Comparison of ENCODE assay signal across 12 cellular contexts in the genomic region with DNA sequence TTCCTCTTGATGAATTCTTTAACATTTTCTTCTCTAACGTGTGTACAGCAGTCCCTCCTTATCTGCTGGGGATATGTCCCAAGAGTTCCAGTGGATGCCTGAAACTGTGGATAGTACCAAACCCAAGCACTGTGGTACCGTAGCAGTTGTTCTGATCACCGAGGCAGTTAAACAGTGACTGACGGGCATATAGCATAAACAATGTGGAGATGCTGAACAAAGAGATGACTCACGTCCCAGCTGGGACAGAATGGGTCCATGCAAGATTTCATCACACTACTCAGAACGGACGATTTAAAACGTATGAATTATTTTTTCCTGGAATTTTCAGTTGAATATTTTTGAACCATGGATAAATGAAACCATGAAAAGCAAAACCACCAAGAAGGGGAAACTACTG. TPM values are rescaled to one million over a fixed set of nuclear protein-coding genes. Genes with fewer than 3 reads are reported as not detected.
DNase-seq lines count a peak whose midpoint lies in the region; ATAC-seq, FAIRE-seq and TF ChIP-seq lines count a peak whose summit lies in the region.
"Had no signal": no experiment of that assay in that cellular context is flagged by ENCODE, and none has a peak within 500 bp of the region (broad histone marks: within the 10 kb centered on the region; RNA-seq: fewer than 3 reads in every experiment).

No MANE protein-coding gene starts in this region.

- H3K79me2 ChIP-seq in HepG2 (ENCODE audit: insufficient read depth, low read length) = no peaks in the 10 kb centered on the region
- H3K79me2 ChIP-seq in Loucy (ENCODE audit: insufficient read depth, low read length) = peaks cover 33% of the 10 kb centered on the region

- CTCF ChIA-PET in HepG2 (lab: Yijun Ruan, JAX; ENCODE audit: low intra/inter-chr PET ratio, low total read pairs) = no interaction called here

- no peak for FAIRE-seq in HepG2 (lab: Jason Lieb, UNC)

- POLR2A ChIA-PET in HepG2 (lab: Yijun Ruan, JAX) = no interaction called here

- H3K4me3 ChIP-seq in HepG2 (replicated peaks in 1 of 3; ENCODE audit: insufficient read depth in 1 of 3, low read depth in 2 of 3, low read length in 3 of 3) (no peak overlapping the region), right lobe of liver (no peak overlapping the region), Loucy (ENCODE audit: low read length, poor library complexity, severe bottlenecking) (no peak overlapping the region), choroid plexus epithelial cell (ENCODE audit: low read depth, low read length) (no peak overlapping the region)
- H3K4me3 ChIP-seq: gastrocnemius medialis had no signal

- no peak for TF ChIP-seq RAD21 in HepG2 (CRISPR knock-in tag; IDR thresholded peaks at IDR 0.05)

- ATAC-seq in HepG2 = peak; percentile 79
- ATAC-seq in right lobe of liver = no peak
- ATAC-seq in GM21390 (IDR thresholded peaks at IDR 0.05; ENCODE audit: unreplicated experiment) = no peak
- no peak for ATAC-seq in left ventricle myocardium superior
- ATAC-seq: gastrocnemius medialis had no signal

- no peak overlapping the region for H3K4me3 Mint-ChIP-seq in activated T-helper 2 cell treated with anti-CD3 and anti-CD28 coated beads, Interferon-gamma antibody, Interleukin-2, Interleukin-4, amounts not matched to agents 10 μg/mL and 5 μg/mL and 100 μg/mL, durations not matched to agents 14 hours and 24 hours and 36 hours (ENCODE audit: low read depth)
- H3K4me3 Mint-ChIP-seq: activated naive CD8-positive, alpha-beta T cell treated with anti-CD3 and anti-CD28 coated beads for 36 hours had no signal

- no peak overlapping the region for H3K27ac ChIP-seq in HepG2 (ENCODE audit: extremely low read length, insufficient read depth, low read length)
- no peak overlapping the region for H3K27ac ChIP-seq in right lobe of liver
- H3K27ac ChIP-seq: gastrocnemius medialis had no signal

- H4K20me1 ChIP-seq in HepG2 (ENCODE audit: insufficient read depth, low read length) = no peaks in the 10 kb centered on the region
- H4K20me1 ChIP-seq in Loucy (ENCODE audit: insufficient read depth, low read length, poor library complexity, severe bottlenecking) = no peaks in the 10 kb centered on the region

- no peak overlapping the region for H3K27ac Mint-ChIP-seq in activated T-helper 2 cell treated with anti-CD3 and anti-CD28 coated beads, Interferon-gamma antibody, Interleukin-2, Interleukin-4, amounts not matched to agents 10 μg/mL and 5 μg/mL and 100 μg/mL, durations not matched to agents 14 hours and 24 hours and 36 hours
- H3K27ac Mint-ChIP-seq: activated naive CD8-positive, alpha-beta T cell treated with anti-CD3 and anti-CD28 coated beads for 36 hours had no signal

- H3K36me3 ChIP-seq in HepG2 (replicated peaks in 1 of 2; ENCODE audit: control insufficient read depth in 1 of 2, insufficient read depth in 2 of 2, low read length in 2 of 2) (no peaks in the 10 kb centered on the region), right lobe of liver (no peaks in the 10 kb centered on the region), Loucy (ENCODE audit: insufficient read depth, low read length) (no peaks in the 10 kb centered on the region)
- H3K36me3 ChIP-seq: gastrocnemius medialis had no signal

- no peak overlapping the region for H2AFZ ChIP-seq in HepG2 (ENCODE audit: low read length)
- no peak overlapping the region for H2AFZ ChIP-seq in Loucy (ENCODE audit: low read length)

- H3K9ac ChIP-seq in HepG2 (ENCODE audit: insufficient read depth, low read depth, low read length) = no peak overlapping the region
- peak overlapping the region; percentile 57 for H3K9ac ChIP-seq in Loucy (ENCODE audit: low read depth, low read length, poor library complexity, severe bottlenecking)

- TF ChIP-seq EP300 in HepG2 (IDR thresholded peaks at IDR 0.05; ENCODE audit: low read depth in 2 of 2, low read length in 2 of 2) (no peak), HepG2 (CRISPR knock-in tag; IDR thresholded peaks at IDR 0.05; ENCODE audit: borderline replicate concordance) (no peak)

- H3K9me3 Mint-ChIP-seq in activated T-helper 2 cell treated with anti-CD3 and anti-CD28 coated beads, Interferon-gamma antibody, Interleukin-2, Interleukin-4, amounts not matched to agents 10 μg/mL and 5 μg/mL and 100 μg/mL, durations not matched to agents 14 hours and 24 hours and 36 hours = no peaks in the 10 kb centered on the region
- H3K9me3 Mint-ChIP-seq: activated naive CD8-positive, alpha-beta T cell treated with anti-CD3 and anti-CD28 coated beads for 36 hours had no signal

- H3K4me2 ChIP-seq in HepG2 (ENCODE audit: low read depth, low read length) (no peak overlapping the region), Loucy (ENCODE audit: low read depth, low read length, poor library complexity, severe bottlenecking) (no peak overlapping the region)

- WGBS in HepG2 (ENCODE audit: low lambda C conversion rate) = 3% methylated on average over 8 of the region's 8 CpGs
- 80% methylated on average over 8 of the region's 8 CpGs for WGBS in right lobe of liver (ENCODE audit: insufficient coverage, low coverage, low lambda C conversion rate, missing lambda C conversion rate)

- TF ChIP-seq CTCF in HepG2 (CRISPR knock-in tag; IDR thresholded peaks at IDR 0.05) = no peak
- no peak for TF ChIP-seq CTCF in right lobe of liver (IDR thresholded peaks at IDR 0.05)
- no peak for TF ChIP-seq CTCF in Loucy (conservative IDR thresholded peaks at IDR 0.05; ENCODE audit: low read length)
- TF ChIP-seq CTCF in choroid plexus epithelial cell (conservative IDR thresholded peaks at IDR 0.05; ENCODE audit: low read depth, low read length) = no peak

- no peak for TF ChIP-seq POLR2A in HepG2 (IDR thresholded peaks at IDR 0.05; ENCODE audit: insufficient read depth in 1 of 2, low read depth in 2 of 2, low read length in 2 of 2)
- TF ChIP-seq POLR2A in right lobe of liver (IDR thresholded peaks at IDR 0.05) = no peak

- H3K9me3 ChIP-seq in HepG2 (ENCODE audit: low read length) (no peaks in the 10 kb centered on the region), right lobe of liver (no peaks in the 10 kb centered on the region), Loucy (ENCODE audit: insufficient read depth, low read depth, low read length) (no peaks in the 10 kb centered on the region)
- H3K9me3 ChIP-seq: gastrocnemius medialis had no signal

- no TSS peak for BruUV-seq in HepG2 (replicated peaks; lab: Mats Ljungman, UMichigan)

- in situ Hi-C loops in HepG2 (cut with HindIII; ENCODE audit: extremely low pct_ligation_motif_present, low pct_unique_long_range_greater_than_20kb) = no loop called here

- intact Hi-C loops in HepG2 (cut with micrococcal nuclease; ENCODE audit: unreplicated experiment) = no loop called here
- intact Hi-C loops in right lobe of liver (cut with DNase I) = no loop called here
- intact Hi-C loops in left ventricle myocardium superior (cut with micrococcal nuclease) = no loop called here
- intact Hi-C loops in activated T-helper 2 cell treated with anti-CD3 and anti-CD28 coated beads, Interferon-gamma antibody, Interleukin-2, Interleukin-4, amounts not matched to agents 10 μg/mL and 5 μg/mL and 100 μg/mL, durations not matched to agents 14 hours and 24 hours and 36 hours (cut with micrococcal nuclease) = loop anchor here (5.0 kb wide), 1 partner anchor 78 kb away; the partner anchor contains the start of gene IKZF2

- H3K27me3 ChIP-seq in HepG2 (ENCODE audit: control insufficient read depth in 1 of 2, insufficient read depth in 2 of 2, low read length in 2 of 2) (no peaks in the 10 kb centered on the region), right lobe of liver (no peaks in the 10 kb centered on the region), Loucy (ENCODE audit: insufficient read depth, low read length, poor library complexity, severe bottlenecking) (no peaks in the 10 kb centered on the region)
- H3K27me3 ChIP-seq: gastrocnemius medialis had no signal

- peaks cover 35% of the 10 kb centered on the region for H3F3A ChIP-seq in Loucy (ENCODE audit: low read depth)

- H3K9me2 ChIP-seq in Loucy (replicated peaks; ENCODE audit: low read depth, low read length) = no peaks in the 10 kb centered on the region

- peaks cover 5% of the 10 kb centered on the region for H3K27me3 Mint-ChIP-seq in activated T-helper 2 cell treated with anti-CD3 and anti-CD28 coated beads, Interferon-gamma antibody, Interleukin-2, Interleukin-4, amounts not matched to agents 10 μg/mL and 5 μg/mL and 100 μg/mL, durations not matched to agents 14 hours and 24 hours and 36 hours (ENCODE audit: low read depth)

- H3K4me1 ChIP-seq in HepG2 (ENCODE audit: insufficient read depth, low read length) = peaks cover 6% of the 10 kb centered on the region; the same call in 1 of the 2 replicates
- no peaks in the 10 kb centered on the region for H3K4me1 ChIP-seq in right lobe of liver
- peaks cover 96% of the 10 kb centered on the region for H3K4me1 ChIP-seq in Loucy (ENCODE audit: insufficient read depth, low read length, poor library complexity, severe bottlenecking)
- H3K4me1 ChIP-seq: gastrocnemius medialis had no signal

- no peaks in the 10 kb centered on the region for H3K36me3 Mint-ChIP-seq in activated T-helper 2 cell treated with anti-CD3 and anti-CD28 coated beads, Interferon-gamma antibody, Interleukin-2, Interleukin-4, amounts not matched to agents 10 μg/mL and 5 μg/mL and 100 μg/mL, durations not matched to agents 14 hours and 24 hours and 36 hours (ENCODE audit: low read depth)
- H3K36me3 Mint-ChIP-seq: activated naive CD8-positive, alpha-beta T cell treated with anti-CD3 and anti-CD28 coated beads for 36 hours had no signal

- peak; percentile 42 for DNase-seq in HepG2 (ENCODE audit: low spot score)
- DNase-seq in right lobe of liver = no peak
- peak; percentile 95 for DNase-seq in choroid plexus epithelial cell (ENCODE audit: low read depth)
- no peak for DNase-seq in left ventricle myocardium superior
- DNase-seq in activated T-helper 2 cell treated with anti-CD3 and anti-CD28 coated beads, Interferon-gamma antibody, Interleukin-2, Interleukin-4, amounts not matched to agents 10 μg/mL and 5 μg/mL and 100 μg/mL, durations not matched to agents 14 hours and 24 hours and 36 hours (ENCODE audit: low spot score) = no peak
- DNase-seq in NCI-H2081 treated with DMSO at 0.1 percent for 48 hours (lab: John Stamatoyannopoulos, UW) = no peak
- DNase-seq: activated naive CD8-positive, alpha-beta T cell treated with anti-CD3 and anti-CD28 coated beads for 36 hours; gastrocnemius medialis; Kasumi-1; mammary epithelial cell had no signal

- H3K4me1 Mint-ChIP-seq in activated T-helper 2 cell treated with anti-CD3 and anti-CD28 coated beads, Interferon-gamma antibody, Interleukin-2, Interleukin-4, amounts not matched to agents 10 μg/mL and 5 μg/mL and 100 μg/mL, durations not matched to agents 14 hours and 24 hours and 36 hours (ENCODE audit: low read depth) = peaks cover 34% of the 10 kb centered on the region

RNA-seq across cellular contexts. Expression of gene SPAG16, which starts 54.5 kb away (rescaled TPM):
- 22.3 and 26.5 TPM in 2 replicates for total RNA-seq in HepG2 (2016; rRNA removed; fragmentation: Illumina TruSeq; extraction: Trizol)
- total RNA-seq in HepG2 (2016; cell fraction: cytosol; rRNA removed; fragmentation: Illumina TruSeq; extraction: Trizol; ENCODE audit: low read depth) = 123 and 142 TPM in 2 replicates
- 24.8 and 24.9 TPM in 2 replicates for total RNA-seq in HepG2 (2016; cell fraction: insoluble cytoplasmic fraction; rRNA removed; fragmentation: Illumina TruSeq; extraction: Trizol)
- total RNA-seq in HepG2 (2016; cell fraction: membrane; rRNA removed; fragmentation: Illumina TruSeq; extraction: Trizol) = 41.1 and 45.7 TPM in 2 replicates
- total RNA-seq in HepG2 (2016; cell fraction: nucleus; rRNA removed; fragmentation: Illumina TruSeq; extraction: Trizol) = 21.2 and 24.6 TPM in 2 replicates
- polyA plus RNA-seq in HepG2 (2011; rRNA removed) = 7.6 and 9.6 TPM in 2 replicates
- polyA plus RNA-seq in HepG2 (2011; cell fraction: cytosol; rRNA removed) = 8.1 and 9.2 TPM in 2 replicates
- 4.7 and 6.1 TPM in 2 replicates for polyA plus RNA-seq in HepG2 (2011; cell fraction: nucleus; rRNA removed)
- 10.5 and 15.9 TPM in 2 replicates for polyA plus RNA-seq in HepG2 (2012)
- polyA plus RNA-seq in HepG2 (2016; cell fraction: cytosol; fragmentation: Illumina TruSeq; extraction: Trizol; ENCODE audit: low read depth) = 7.2 and 9.7 TPM in 2 replicates
- polyA plus RNA-seq in HepG2 (2016; cell fraction: insoluble cytoplasmic fraction; fragmentation: Illumina TruSeq; extraction: Trizol; ENCODE audit: low read depth) = 25.7 and 30.8 TPM in 2 replicates
- polyA plus RNA-seq in HepG2 (2016; cell fraction: membrane; fragmentation: Illumina TruSeq; extraction: Trizol; ENCODE audit: low read depth) = 11.7 and 12.5 TPM in 2 replicates
- polyA plus RNA-seq in HepG2 (2016; cell fraction: nucleus; fragmentation: Illumina TruSeq; extraction: Trizol; ENCODE audit: insufficient read depth, low read depth) = 23.4 and 24.3 TPM in 2 replicates
- polyA minus RNA-seq in HepG2 (2011; rRNA and poly(A)+ RNA removed; ENCODE audit: low replicate concordance) = 1.3 and 3.1 TPM in 2 replicates
- 10.3 and 11.1 TPM in 2 replicates for polyA minus RNA-seq in HepG2 (2011; cell fraction: cytosol; rRNA and poly(A)+ RNA removed)
- 21.1 and 29.0 TPM in 2 replicates for polyA minus RNA-seq in HepG2 (2011; cell fraction: nucleus; rRNA and poly(A)+ RNA removed)
- total RNA-seq in right lobe of liver = 10 to 100 TPM in 1 of 6 experiments, 1 to 10 TPM in 5; 7.2 to 15.3 (median 9.0) TPM
- 18.7 TPM for total RNA-seq in left ventricle myocardium superior
- total RNA-seq in activated T-helper 2 cell treated with anti-CD3 and anti-CD28 coated beads, Interferon-gamma antibody, Interleukin-2, Interleukin-4, amounts not matched to agents 10 μg/mL and 5 μg/mL and 100 μg/mL, durations not matched to agents 14 hours and 24 hours and 36 hours = 7.5 and 8.0 TPM in 2 replicates

Comparison
In these comparisons a context has a peak if more than half of its experiments do, and no peak if none do; other contexts are left out.
1. DNase-seq: peak in HepG2 (single experiment) and choroid plexus epithelial cell (single experiment); none in right lobe of liver (0 of 3), left ventricle myocardium superior (single experiment), activated T-helper 2 cell treated with anti-CD3 and anti-CD28 coated beads, Interferon-gamma antibody, Interleukin-2, Interleukin-4, amounts not matched to agents 10 μg/mL and 5 μg/mL and 100 μg/mL, durations not matched to agents 14 hours and 24 hours and 36 hours (single experiment) and NCI-H2081 treated with DMSO at 0.1 percent for 48 hours (single experiment).